In genomic region chr2:74032909-74033261, GRCh38 we compare ENCODE assay signal across 10 cellular contexts. TPM values are rescaled to one million over a fixed set of nuclear protein-coding genes. Genes with fewer than 3 reads are reported as not detected.
DNase-seq lines count a peak whose midpoint lies in the region; ATAC-seq and TF ChIP-seq lines count a peak whose summit lies in the region.
"Had no signal": no experiment of that assay in that cellular context is flagged by ENCODE, and none has a peak within 500 bp of the region (broad histone marks: within the 10 kb centered on the region; RNA-seq: fewer than 3 reads in every experiment).

No MANE protein-coding gene starts in this region.

- peaks cover 8 to 11% of the 10 kb centered on the region in 2 donors for H3K4me1 ChIP-seq in thyroid gland

- intact Hi-C loops in thyroid gland (cut with DNase I): no loop called here

- peak; percentile 61 for DNase-seq in GM12865 (ENCODE audit: low read depth)
- DNase-seq in erythroblast (lab: John Stamatoyannopoulos, UW): no peak
- no peak for DNase-seq in thyroid gland
- no peak for DNase-seq in NCI-H345 (lab: John Stamatoyannopoulos, UW)
- no peak for DNase-seq in foreskin melanocyte
- DNase-seq: PC-9 had no signal

- WGBS in thyroid gland, 2 donors: 72 to 82% methylated on average over 6 of the region's 6 CpGs

- peak; percentile 5 for ATAC-seq in GM21367 (IDR thresholded peaks at IDR 0.05; ENCODE audit: unreplicated experiment)
- peak; percentile 34 for ATAC-seq in HG03439 (IDR thresholded peaks at IDR 0.05; ENCODE audit: unreplicated experiment)
- no peak for ATAC-seq in esophagus mucosa

- no peaks in the 10 kb centered on the region for H3K9me3 ChIP-seq in thyroid gland

- H3K27ac ChIP-seq in thyroid gland: no peak overlapping the region
- H3K27ac ChIP-seq: PC-9 had no signal

- H3K4me3 ChIP-seq in GM12865 (ENCODE audit: low read depth, low read length) (peak overlapping the region; percentile 61), thyroid gland (replicated peaks in 1 of 3) (no peak overlapping the region)
- H3K4me3 ChIP-seq: lung, PC-9 had no signal

- H3K36me3 ChIP-seq in thyroid gland: no peaks in the 10 kb centered on the region

- no peak for TF ChIP-seq CTCF in GM12865 (IDR thresholded peaks at IDR 0.05; ENCODE audit: insufficient read depth, low read depth, low read length, missing control alignments)
- TF ChIP-seq CTCF in thyroid gland (IDR thresholded peaks at IDR 0.05): no peak

- TF ChIP-seq POLR2A in erythroblast (IDR thresholded peaks at IDR 0.05; ENCODE audit: low read length) (peak; percentile 50), thyroid gland (IDR thresholded peaks at IDR 0.05) (no peak)

- H3K27me3 ChIP-seq in thyroid gland: no peaks in the 10 kb centered on the region

RNA-seq across cellular contexts. Expression of gene TET3, which starts 48.2 kb away (rescaled TPM):
- total RNA-seq in esophagus mucosa (18.8 TPM), thyroid gland (10 to 100 TPM in 1 of 4 donors, 1 to 10 TPM in 3; 6.4 to 10.8 (median 7.5) TPM)
